In the genomic region with DNA sequence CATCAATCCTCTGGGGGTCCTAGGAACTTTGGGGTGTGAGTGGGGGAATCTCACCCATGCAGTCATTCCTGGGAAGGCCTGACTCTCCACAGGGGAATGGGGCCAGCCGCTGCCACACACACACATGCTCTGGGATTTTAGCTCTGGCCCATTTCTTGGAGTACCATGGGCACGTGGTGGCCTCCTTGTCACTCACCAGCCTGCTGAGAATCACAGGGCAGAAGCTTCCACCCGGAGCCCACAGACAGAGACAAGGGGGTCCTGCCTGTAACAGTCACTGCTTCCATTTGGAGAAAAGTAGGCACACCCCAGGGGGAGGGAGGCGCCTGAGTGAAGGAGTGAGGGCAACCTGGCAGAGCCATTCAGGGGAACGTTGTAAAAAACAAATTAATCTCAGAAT, we compare ENCODE assay signal across 1 cellular context.
TF ChIP-seq lines count a peak whose summit lies in the region.

No MANE protein-coding gene starts in this region.

TF ChIP-seq in WTC11, 78 proteins besides CTCF, POLR2A, EP300 and RAD21:
- TF ChIP-seq, protein P1, sequence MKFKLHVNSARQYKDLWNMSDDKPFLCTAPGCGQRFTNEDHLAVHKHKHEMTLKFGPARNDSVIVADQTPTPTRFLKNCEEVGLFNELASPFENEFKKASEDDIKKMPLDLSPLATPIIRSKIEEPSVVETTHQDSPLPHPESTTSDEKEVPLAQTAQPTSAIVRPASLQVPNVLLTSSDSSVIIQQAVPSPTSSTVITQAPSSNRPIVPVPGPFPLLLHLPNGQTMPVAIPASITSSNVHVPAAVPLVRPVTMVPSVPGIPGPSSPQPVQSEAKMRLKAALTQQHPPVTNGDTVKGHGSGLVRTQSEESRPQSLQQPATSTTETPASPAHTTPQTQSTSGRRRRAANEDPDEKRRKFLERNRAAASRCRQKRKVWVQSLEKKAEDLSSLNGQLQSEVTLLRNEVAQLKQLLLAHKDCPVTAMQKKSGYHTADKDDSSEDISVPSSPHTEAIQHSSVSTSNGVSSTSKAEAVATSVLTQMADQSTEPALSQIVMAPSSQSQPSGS (CRISPR knock-in tag; IDR thresholded peaks at IDR 0.05; ENCODE audit: borderline replicate concordance, low read depth) = no peak
- TF ChIP-seq, protein P2, sequence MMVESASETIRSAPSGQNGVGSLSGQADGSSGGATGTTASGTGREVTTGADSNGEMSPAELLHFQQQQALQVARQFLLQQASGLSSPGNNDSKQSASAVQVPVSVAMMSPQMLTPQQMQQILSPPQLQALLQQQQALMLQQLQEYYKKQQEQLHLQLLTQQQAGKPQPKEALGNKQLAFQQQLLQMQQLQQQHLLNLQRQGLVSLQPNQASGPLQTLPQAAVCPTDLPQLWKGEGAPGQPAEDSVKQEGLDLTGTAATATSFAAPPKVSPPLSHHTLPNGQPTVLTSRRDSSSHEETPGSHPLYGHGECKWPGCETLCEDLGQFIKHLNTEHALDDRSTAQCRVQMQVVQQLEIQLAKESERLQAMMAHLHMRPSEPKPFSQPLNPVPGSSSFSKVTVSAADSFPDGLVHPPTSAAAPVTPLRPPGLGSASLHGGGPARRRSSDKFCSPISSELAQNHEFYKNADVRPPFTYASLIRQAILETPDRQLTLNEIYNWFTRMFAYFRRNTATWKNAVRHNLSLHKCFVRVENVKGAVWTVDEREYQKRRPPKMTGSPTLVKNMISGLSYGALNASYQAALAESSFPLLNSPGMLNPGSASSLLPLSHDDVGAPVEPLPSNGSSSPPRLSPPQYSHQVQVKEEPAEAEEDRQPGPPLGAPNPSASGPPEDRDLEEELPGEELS (CRISPR knock-in tag; IDR thresholded peaks at IDR 0.05) = no peak
